ENCODE assay signal across 1 cellular context in genomic region chr15:56918046-56918906, GRCh38.
TF ChIP-seq lines count a peak whose summit lies in the region.

Gene TCF12, plus strand, starts transcription at chr15:56918644. Its CDS starts 1,270 bp downstream, at chr15:56919914.

TF ChIP-seq in WTC11, 78 proteins besides CTCF, POLR2A, EP300 and RAD21 (continued from another document):
- TF ChIP-seq CDX4 (CRISPR knock-in tag; IDR thresholded peaks at IDR 0.05; ENCODE audit: borderline replicate concordance) (no peak), JAZF1 (CRISPR knock-in tag; IDR thresholded peaks at IDR 0.05) (no peak), NFE2L1 (CRISPR knock-in tag; IDR thresholded peaks at IDR 0.05) (peak; percentile 80; the same call in 1 of the 2 replicates), USF1 (CRISPR knock-in tag; IDR thresholded peaks at IDR 0.05) (0 out of 2 replicates have a peak, but pooled peaks have one; percentile 5), ZNF138 (CRISPR knock-in tag; conservative IDR thresholded peaks at IDR 0.05) (no peak), ESRRA (CRISPR knock-in tag; IDR thresholded peaks at IDR 0.05; ENCODE audit: borderline replicate concordance) (peak; percentile 69; the same call in 1 of the 2 replicates), ATF1 (CRISPR knock-in tag; IDR thresholded peaks at IDR 0.05) (no peak), ZMAT4 (CRISPR knock-in tag; IDR thresholded peaks at IDR 0.05) (no peak), STAT6 (CRISPR knock-in tag; conservative IDR thresholded peaks at IDR 0.05; ENCODE audit: low read depth) (no peak), CBFB (CRISPR knock-in tag; IDR thresholded peaks at IDR 0.05; ENCODE audit: low read depth) (no peak), PRDM15 (CRISPR knock-in tag; IDR thresholded peaks at IDR 0.05) (peak; percentile 47; the same call in 1 of the 2 replicates), E2F5 (CRISPR knock-in tag; IDR thresholded peaks at IDR 0.05) (peak; percentile 96), NR1H2 (CRISPR knock-in tag; IDR thresholded peaks at IDR 0.05) (no peak), ETV6 (CRISPR knock-in tag; IDR thresholded peaks at IDR 0.05) (peak; percentile 94), IRF1 (CRISPR knock-in tag; IDR thresholded peaks at IDR 0.05) (peak; percentile 88), ZNF423 (CRISPR knock-in tag; IDR thresholded peaks at IDR 0.05) (0 out of 2 replicates have a peak, but pooled peaks have one; percentile 15), CREB1 (CRISPR knock-in tag; IDR thresholded peaks at IDR 0.05) (peak; percentile 49; the same call in 1 of the 2 replicates), E2F4 (CRISPR knock-in tag; IDR thresholded peaks at IDR 0.05; ENCODE audit: borderline replicate concordance, low read depth) (peak; percentile 37; the same call in 1 of the 2 replicates), ZNF425 (CRISPR knock-in tag; conservative IDR thresholded peaks at IDR 0.05) (no peak), MLX (CRISPR knock-in tag; IDR thresholded peaks at IDR 0.05) (no peak), ATF6 (CRISPR knock-in tag; IDR thresholded peaks at IDR 0.05) (no peak), CREM (CRISPR knock-in tag; IDR thresholded peaks at IDR 0.05) (peak; percentile 83; the same call in 1 of the 2 replicates), MXD4 (CRISPR knock-in tag; IDR thresholded peaks at IDR 0.05; ENCODE audit: borderline replicate concordance) (no peak), NR2C2 (CRISPR knock-in tag; IDR thresholded peaks at IDR 0.05) (no peak), FOXJ3 (CRISPR knock-in tag; IDR thresholded peaks at IDR 0.05; ENCODE audit: borderline replicate concordance) (no peak; the same call in 1 of the 2 replicates)
